ENCODE assay signal across 11 cellular contexts in the genomic region with DNA sequence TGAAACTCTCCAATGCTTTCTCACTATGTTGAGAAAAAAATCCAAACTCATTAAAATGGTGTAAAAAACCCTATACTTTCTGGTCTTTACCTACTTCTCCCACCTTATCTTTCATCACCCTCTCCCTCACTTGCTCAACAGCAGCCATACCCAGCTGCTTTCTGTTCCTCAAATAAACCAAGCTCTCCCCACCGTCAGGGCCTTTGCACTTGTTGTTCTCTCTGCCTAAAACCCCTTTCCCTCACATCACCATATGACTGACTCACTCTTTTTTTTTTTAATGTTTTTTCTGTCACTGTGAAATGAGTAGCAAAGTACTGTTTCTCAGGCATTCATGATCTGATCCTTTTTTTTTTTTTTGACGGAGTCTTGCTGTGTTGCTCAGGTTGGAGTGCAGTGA.
A peak's percentile ranks its signal among the peaks of the same experiment; 100 is the strongest.
DNase-seq lines count a peak whose midpoint lies in the region; ATAC-seq and TF ChIP-seq lines count a peak whose summit lies in the region.
"Had no signal": no experiment of that assay in that cellular context is flagged by ENCODE, and none has a peak within 500 bp of the region (broad histone marks: within the 10 kb centered on the region; RNA-seq: fewer than 3 reads in every experiment).

No MANE protein-coding gene starts in this region.

- H3K4me1 ChIP-seq in heart right ventricle = peaks cover 0 to 3% (median 0%) of the 10 kb centered on the region in 9 donors

- WGBS in heart right ventricle, 2 donors = 76 to 80% methylated on average over 2 of the region's 2 CpGs

- H3K4me1 Mint-ChIP-seq in nephron = peaks cover 10% of the 10 kb centered on the region

- TF ChIP-seq CTCF in nephron (IDR thresholded peaks at IDR 0.05; ENCODE audit: unreplicated experiment in 3 of 3) (no peak), heart right ventricle (IDR thresholded peaks at IDR 0.05) (no peak)

- H3K4me3 Mint-ChIP-seq in nephron = no peak overlapping the region
- H3K4me3 Mint-ChIP-seq: activated naive CD4-positive, alpha-beta T cell treated with anti-CD3 and anti-CD28 coated beads for 36 hours; effector memory CD8-positive, alpha-beta T cell had no signal

- no peak overlapping the region for H3K4me3 ChIP-seq in heart right ventricle

- intact Hi-C loops in heart right ventricle (cut with DNase I) = loop anchor here in 5 of 10 donors (10.0 kb wide), 2 partner anchors 166 to 386 kb away; no protein-coding TSS in a partner anchor

- no peaks in the 10 kb centered on the region for H3K9me3 Mint-ChIP-seq in nephron
- H3K9me3 Mint-ChIP-seq: activated naive CD4-positive, alpha-beta T cell treated with anti-CD3 and anti-CD28 coated beads for 36 hours; effector memory CD8-positive, alpha-beta T cell had no signal

- H3K36me3 Mint-ChIP-seq in nephron (ENCODE audit: low read depth) = no peaks in the 10 kb centered on the region

- peaks cover 0 to 25% (median 0%) of the 10 kb centered on the region in 7 donors for H3K27me3 ChIP-seq in heart right ventricle

- H3K36me3 ChIP-seq in heart right ventricle = no peaks in the 10 kb centered on the region

- H3K9me3 ChIP-seq in heart right ventricle = no peaks in the 10 kb centered on the region

- DNase-seq in kidney glomerular epithelial cell (lab: John Stamatoyannopoulos, UW) (no peak), heart right ventricle (no peak)
- DNase-seq: activated naive CD4-positive, alpha-beta T cell treated with anti-CD3 and anti-CD28 coated beads for 36 hours; effector memory CD8-positive, alpha-beta T cell; NCI-H748 treated with DMSO at 0.1 percent for 48 hours had no signal

- H3K27ac Mint-ChIP-seq in nephron = peak overlapping the region; percentile 34 to 69 (median 60)
- H3K27ac Mint-ChIP-seq: activated naive CD4-positive, alpha-beta T cell treated with anti-CD3 and anti-CD28 coated beads for 36 hours; effector memory CD8-positive, alpha-beta T cell had no signal

- ATAC-seq in GM19023 (IDR thresholded peaks at IDR 0.05; ENCODE audit: unreplicated experiment) = peak; percentile 92
- ATAC-seq in HG02610 (IDR thresholded peaks at IDR 0.05; ENCODE audit: unreplicated experiment) = peak; percentile 95
- ATAC-seq in HG03565 (IDR thresholded peaks at IDR 0.05; ENCODE audit: unreplicated experiment) = peak; percentile 94
- ATAC-seq in HG03097 (IDR thresholded peaks at IDR 0.05; ENCODE audit: low FRiP score, unreplicated experiment) = no peak
- ATAC-seq in heart right ventricle = no peak
- no peak for ATAC-seq in esophagus mucosa
- ATAC-seq: effector memory CD8-positive, alpha-beta T cell had no signal

- H3K27me3 Mint-ChIP-seq in nephron (ENCODE audit: low read depth) = no peaks in the 10 kb centered on the region
- H3K27me3 Mint-ChIP-seq: effector memory CD8-positive, alpha-beta T cell had no signal

- no peak overlapping the region for H3K27ac ChIP-seq in heart right ventricle

Comparison
In these comparisons a context has a peak if more than half of its experiments do, and no peak if none do; other contexts are left out.
1. ATAC-seq: peak in GM19023 (single experiment), HG02610 (single experiment) and HG03565 (single experiment); none in HG03097 (single experiment), heart right ventricle (0 of 8) and esophagus mucosa (single experiment).